ENCODE assay signal across 9 cellular contexts in genomic region chr10:26550774-26551526, GRCh38.
DNase-seq lines count a peak whose midpoint lies in the region; ATAC-seq and FAIRE-seq lines count a peak whose summit lies in the region.
"Had no signal": no experiment of that assay in that cellular context is flagged by ENCODE, and none has a peak within 500 bp of the region (broad histone marks: within the 10 kb centered on the region; RNA-seq: fewer than 3 reads in every experiment).

No MANE protein-coding gene starts in this region.

- peaks cover 19% of the 10 kb centered on the region for H3K9me3 Mint-ChIP-seq in activated naive CD4-positive, alpha-beta T cell treated with anti-CD3 and anti-CD28 coated beads, Interleukin-2, amount 50 U/mL, for 24 hours
- peaks cover 15% of the 10 kb centered on the region for H3K9me3 Mint-ChIP-seq in activated naive CD4-positive, alpha-beta T cell treated with anti-CD3 and anti-CD28 coated beads, Interleukin-2, amount 10 ng/mL, durations not matched to agents 7 days and 5 days

- H3K4me3 ChIP-seq in small intestine (ENCODE audit: low read depth in 1 of 2, low read length in 2 of 2) = no peak overlapping the region

- WGBS in small intestine, 3 donors = 68 to 80% (median 73%) methylated on average over 15 of the region's 15 CpGs

- H3K36me3 ChIP-seq in small intestine (ENCODE audit: control insufficient read depth in 2 of 2, insufficient read depth in 2 of 2, low read length in 2 of 2) = no peaks in the 10 kb centered on the region

- no peak overlapping the region for H3K4me3 Mint-ChIP-seq in activated naive CD4-positive, alpha-beta T cell treated with anti-CD3 and anti-CD28 coated beads, Interleukin-2, amount 50 U/mL, for 24 hours
- H3K4me3 Mint-ChIP-seq in activated naive CD4-positive, alpha-beta T cell treated with anti-CD3 and anti-CD28 coated beads, Interleukin-2, amount 10 ng/mL, durations not matched to agents 7 days and 5 days = no peak overlapping the region

- no peak overlapping the region for H3K27ac ChIP-seq in small intestine (ENCODE audit: low read depth in 1 of 2, low read length in 1 of 2)

- ATAC-seq in HG02885 (IDR thresholded peaks at IDR 0.05; ENCODE audit: poor library complexity, unreplicated experiment) = peak; percentile 88
- ATAC-seq in GM21515 (IDR thresholded peaks at IDR 0.05; ENCODE audit: unreplicated experiment) = no peak

- CTCF ChIA-PET in activated naive CD4-positive, alpha-beta T cell treated with anti-CD3 and anti-CD28 coated beads, Interleukin-2, amount 10 ng/mL, durations not matched to agents 7 days and 5 days (lab: Charles Lee) = interaction anchor here (0.8 kb wide), 1 partner anchor 35 kb away, joined by 3 read pairs; no protein-coding TSS in a partner anchor

- no peak for FAIRE-seq in small intestine (lab: Jason Lieb, UNC)

- H3K27me3 Mint-ChIP-seq in activated naive CD4-positive, alpha-beta T cell treated with anti-CD3 and anti-CD28 coated beads, Interleukin-2, amount 50 U/mL, for 24 hours = no peaks in the 10 kb centered on the region
- no peaks in the 10 kb centered on the region for H3K27me3 Mint-ChIP-seq in activated naive CD4-positive, alpha-beta T cell treated with anti-CD3 and anti-CD28 coated beads, Interleukin-2, amount 10 ng/mL, durations not matched to agents 7 days and 5 days

- H3K4me1 ChIP-seq in small intestine (ENCODE audit: control insufficient read depth in 2 of 2, insufficient read depth in 1 of 2, low read depth in 1 of 2, low read length in 1 of 2) = no peaks in the 10 kb centered on the region

- no peaks in the 10 kb centered on the region for H3K9me3 ChIP-seq in small intestine (ENCODE audit: control insufficient read depth, low read depth)

- H3K36me3 Mint-ChIP-seq in activated naive CD4-positive, alpha-beta T cell treated with anti-CD3 and anti-CD28 coated beads, Interleukin-2, amount 50 U/mL, for 24 hours = peaks cover 63% of the 10 kb centered on the region
- H3K36me3 Mint-ChIP-seq in activated naive CD4-positive, alpha-beta T cell treated with anti-CD3 and anti-CD28 coated beads, Interleukin-2, amount 10 ng/mL, durations not matched to agents 7 days and 5 days = peaks cover 82% of the 10 kb centered on the region

- no peaks in the 10 kb centered on the region for H3K27me3 ChIP-seq in small intestine (ENCODE audit: control insufficient read depth in 2 of 2, insufficient read depth in 2 of 2, low read length in 2 of 2)

- H3K4me1 Mint-ChIP-seq in activated naive CD4-positive, alpha-beta T cell treated with anti-CD3 and anti-CD28 coated beads, Interleukin-2, amount 50 U/mL, for 24 hours = peaks cover 44% of the 10 kb centered on the region
- H3K4me1 Mint-ChIP-seq in activated naive CD4-positive, alpha-beta T cell treated with anti-CD3 and anti-CD28 coated beads, Interleukin-2, amount 10 ng/mL, durations not matched to agents 7 days and 5 days = no peaks in the 10 kb centered on the region

- H3K27ac Mint-ChIP-seq in activated naive CD4-positive, alpha-beta T cell treated with anti-CD3 and anti-CD28 coated beads, Interleukin-2, amount 50 U/mL, for 24 hours = peak overlapping the region; percentile 62
- no peak overlapping the region for H3K27ac Mint-ChIP-seq in activated naive CD4-positive, alpha-beta T cell treated with anti-CD3 and anti-CD28 coated beads, Interleukin-2, amount 10 ng/mL, durations not matched to agents 7 days and 5 days

- no peak for DNase-seq in activated naive CD4-positive, alpha-beta T cell treated with anti-CD3 and anti-CD28 coated beads, Interleukin-2, amount 10 ng/mL, durations not matched to agents 7 days and 5 days
- DNase-seq in amniotic epithelial cell (ENCODE audit: low read depth) = peak; percentile 7
- peak; percentile 22 for DNase-seq in small intestine
- no peak for DNase-seq in NCI-H2196 treated with DMSO at 0.1 percent for 48 hours (lab: John Stamatoyannopoulos, UW; ENCODE audit: unreplicated experiment)
- no peak for DNase-seq in NCI-H187 (lab: John Stamatoyannopoulos, UW)
- DNase-seq: NCI-H2227 treated with DMSO at 0.1 percent for 48 hours had no signal

Comparison
In these comparisons a context has a peak if more than half of its experiments do, and no peak if none do; other contexts are left out.
1. DNase-seq: peak in amniotic epithelial cell (single experiment) and small intestine (single experiment); none in activated naive CD4-positive, alpha-beta T cell treated with anti-CD3 and anti-CD28 coated beads, Interleukin-2, amount 10 ng/mL, durations not matched to agents 7 days and 5 days (single experiment), NCI-H2196 treated with DMSO at 0.1 percent for 48 hours (single experiment) and NCI-H187 (0 of 2).